Comparison of ENCODE assay signal across 2 cellular contexts in genomic region chr2:237408280-237408679, GRCh38.
TF ChIP-seq lines count a peak whose summit lies in the region.

No MANE protein-coding gene starts in this region.

TF ChIP-seq in SK-N-SH, 30 proteins besides CTCF, POLR2A, EP300 and RAD21 (continued from another document):
- no peak for TF ChIP-seq REST (IDR thresholded peaks at IDR 0.05; ENCODE audit: low read depth, low read length)
- TF ChIP-seq IRF3 (IDR thresholded peaks at IDR 0.05; ENCODE audit: low read depth, low read length): no peak
- no peak for TF ChIP-seq GATA2 (CRISPR knock-in tag; IDR thresholded peaks at IDR 0.05)
- no peak for TF ChIP-seq FOXM1 (IDR thresholded peaks at IDR 0.05; ENCODE audit: low read depth)
- TF ChIP-seq SMC3 (IDR thresholded peaks at IDR 0.05; ENCODE audit: low read depth, low read length): no peak
- no peak for TF ChIP-seq SIN3A (IDR thresholded peaks at IDR 0.05; ENCODE audit: borderline replicate concordance, low read depth, low read length)
- TF ChIP-seq JUND (IDR thresholded peaks at IDR 0.05): no peak
- no peak for TF ChIP-seq USF2 (IDR thresholded peaks at IDR 0.05; ENCODE audit: borderline replicate concordance, low read depth, low read length)

TF ChIP-seq in SK-N-SH treated with all-trans-retinoic acid at 6 μM for 48 hours, 23 proteins besides CTCF, POLR2A, EP300 and RAD21 (continued from another document):
- TF ChIP-seq ZFP30 (CRISPR knock-in tag; IDR thresholded peaks at IDR 0.05) (no peak), PPARA (CRISPR knock-in tag; IDR thresholded peaks at IDR 0.05; ENCODE audit: borderline replicate concordance) (no peak), ZNF565 (CRISPR knock-in tag; conservative IDR thresholded peaks at IDR 0.05; ENCODE audit: low read depth) (no peak), TCF4 (CRISPR knock-in tag; IDR thresholded peaks at IDR 0.05; ENCODE audit: borderline replicate concordance) (no peak), ISL1 (CRISPR knock-in tag; IDR thresholded peaks at IDR 0.05) (no peak), CREB5 (CRISPR knock-in tag; IDR thresholded peaks at IDR 0.05; ENCODE audit: low read depth) (no peak), ZFP3 (CRISPR knock-in tag; IDR thresholded peaks at IDR 0.05) (no peak), ARNTL (CRISPR knock-in tag; IDR thresholded peaks at IDR 0.05; ENCODE audit: borderline replicate concordance, low read depth) (no peak), TOX (CRISPR knock-in tag; IDR thresholded peaks at IDR 0.05; ENCODE audit: borderline replicate concordance) (no peak), ZNF8 (CRISPR knock-in tag; IDR thresholded peaks at IDR 0.05) (no peak), SNAI2 (CRISPR knock-in tag; IDR thresholded peaks at IDR 0.05) (no peak), POU6F1 (CRISPR knock-in tag; IDR thresholded peaks at IDR 0.05; ENCODE audit: borderline replicate concordance, low read depth) (no peak), CSDC2 (CRISPR knock-in tag; IDR thresholded peaks at IDR 0.05) (no peak)
